9 cellular contexts compared by ENCODE assay signal in the genomic region with DNA sequence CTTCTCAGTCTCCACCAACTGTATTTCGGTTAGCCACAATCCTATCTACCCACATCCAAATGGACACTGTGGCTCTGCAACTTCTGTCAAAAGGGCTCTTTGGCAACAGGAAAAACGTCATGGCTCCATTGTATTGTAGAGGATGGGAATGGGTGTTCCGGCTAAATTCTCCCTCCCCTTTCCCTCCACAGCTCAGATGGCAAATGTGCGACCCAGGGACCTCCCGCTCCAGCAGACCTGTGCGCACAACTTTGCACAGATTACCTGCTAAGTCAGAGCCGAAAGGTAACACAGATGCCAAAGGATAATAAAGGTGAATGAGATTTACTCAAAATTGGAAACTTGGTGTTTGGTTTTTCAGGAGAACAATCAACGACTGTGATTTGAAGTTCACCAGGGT. TPM values are rescaled to one million over a fixed set of nuclear protein-coding genes. Genes with fewer than 3 reads are reported as not detected.
DNase-seq lines count a peak whose midpoint lies in the region; ATAC-seq, FAIRE-seq and TF ChIP-seq lines count a peak whose summit lies in the region.
"Had no signal": no experiment of that assay in that cellular context is flagged by ENCODE, and none has a peak within 500 bp of the region (broad histone marks: within the 10 kb centered on the region; RNA-seq: fewer than 3 reads in every experiment).

No MANE protein-coding gene starts in this region.

- no peaks in the 10 kb centered on the region for H3K36me3 Mint-ChIP-seq in T-helper 17 cell (ENCODE audit: low read depth)

- DNase-seq in GM10266 (ENCODE audit: extremely low spot score) (peak; percentile 43), T-helper 17 cell (no peak), frontal cortex (ENCODE audit: low spot score in 2 of 2) (peak; percentile 15 to 28), psoas muscle (no peak), NCI-H345 treated with DMSO at 0.1 percent for 48 hours (lab: John Stamatoyannopoulos, UW; ENCODE audit: unreplicated experiment) (no peak), GM19238 (ENCODE audit: insufficient read length, low spot score) (no peak), GM13977 (ENCODE audit: low spot score) (no peak)
- DNase-seq: MG63 had no signal

- no peak for FAIRE-seq in frontal cortex (lab: Jason Lieb, UNC)

- peaks cover 0 to 57% (median 3%) of the 10 kb centered on the region in 3 donors for H3K27me3 ChIP-seq in psoas muscle (ENCODE audit: insufficient read depth in 3 of 3, low read length in 2 of 3)
- H3K27me3 ChIP-seq: MG63 had no signal

- no peak for TF ChIP-seq CTCF in GM10266 (IDR thresholded peaks at IDR 0.05; ENCODE audit: control insufficient read depth, insufficient read depth, low read depth, missing control alignments)
- no peak for TF ChIP-seq CTCF in psoas muscle (IDR thresholded peaks at IDR 0.05)
- no peak for TF ChIP-seq CTCF in GM13977 (IDR thresholded peaks at IDR 0.05; ENCODE audit: extremely low read depth, insufficient read depth, missing control alignments)

- H3K27me3 Mint-ChIP-seq in T-helper 17 cell, result peaks cover 63% of the 10 kb centered on the region

- ATAC-seq in T-helper 17 cell, result no peak
- peak in 1 of 4 donors; percentile 26 for ATAC-seq in psoas muscle
- ATAC-seq in GM19328 (IDR thresholded peaks at IDR 0.05; ENCODE audit: unreplicated experiment), result no peak

- intact Hi-C loops in psoas muscle (cut with DNase I), result no loop called here

- in situ Hi-C loops in GM13977 (cut with MboI; ENCODE audit: low pct_unique_long_range_greater_than_20kb, low sequenced_read_pairs, unreplicated experiment), result no loop called here

- H3K9me3 ChIP-seq in T-helper 17 cell (ENCODE audit: control insufficient read depth, low read length, poor library complexity, severe bottlenecking) (no peaks in the 10 kb centered on the region), psoas muscle (no peaks in the 10 kb centered on the region)
- H3K9me3 ChIP-seq: MG63 had no signal

- no peaks in the 10 kb centered on the region for H3K36me3 ChIP-seq in psoas muscle (ENCODE audit: insufficient read depth in 1 of 2, low read depth in 1 of 2)
- H3K36me3 ChIP-seq: MG63 had no signal

- peak overlapping the region; percentile 76 for H3K4me3 Mint-ChIP-seq in T-helper 17 cell

- no peak overlapping the region for H3K27ac Mint-ChIP-seq in T-helper 17 cell

- 58 to 66% (median 65%) methylated on average over 8 of the region's 8 CpGs for WGBS in psoas muscle, 3 donors

- peak overlapping the region; percentile 72 for H3K27ac ChIP-seq in psoas muscle

- H3K4me3 ChIP-seq in psoas muscle, result peak overlapping the region; percentile 66

- peaks cover 9% of the 10 kb centered on the region for H3K4me1 Mint-ChIP-seq in T-helper 17 cell

- peaks cover 3% of the 10 kb centered on the region for H3K4me1 ChIP-seq in psoas muscle

RNA-seq across cellular contexts. Expression of a gene that starts 0.9 kb away (rescaled TPM):
- total RNA-seq in T-helper 17 cell, result not detected
- 2.0 TPM for total RNA-seq in frontal cortex
- total RNA-seq in psoas muscle, result 1 to 10 TPM in 3 of 4 donors, under 1 TPM in 1; 0.95 to 1.7 (median 1.3) TPM
- under 1 TPM; 0.52 to 0.59 (median 0.52) TPM for polyA plus RNA-seq in psoas muscle

Comparison
In these comparisons a context has a peak if more than half of its experiments do, and no peak if none do; other contexts are left out.
1. DNase-seq: peak in GM10266 (single experiment) and frontal cortex (2 of 2); none in T-helper 17 cell (0 of 3), psoas muscle (0 of 2), NCI-H345 treated with DMSO at 0.1 percent for 48 hours (single experiment), GM19238 (single experiment) and GM13977 (single experiment).